In genomic region chr9:114472765-114473446, GRCh38 we compare ENCODE assay signal across 28 cellular contexts. TPM values are rescaled to one million over a fixed set of nuclear protein-coding genes. Genes with fewer than 3 reads are reported as not detected.
A peak's percentile ranks its signal among the peaks of the same experiment; 100 is the strongest.
DNase-seq lines count a peak whose midpoint lies in the region; ATAC-seq, FAIRE-seq and TF ChIP-seq lines count a peak whose summit lies in the region.
"Had no signal": no experiment of that assay in that cellular context is flagged by ENCODE, and none has a peak within 500 bp of the region (broad histone marks: within the 10 kb centered on the region; RNA-seq: fewer than 3 reads in every experiment).

No MANE protein-coding gene starts in this region.

- intact Hi-C loops in MCF 10A (cut with micrococcal nuclease) = no loop called here
- intact Hi-C loops in uterus (cut with DNase I; ENCODE audit: low total_unique reads) = no loop called here

- no peaks in the 10 kb centered on the region for H3K79me2 ChIP-seq in keratinocyte (ENCODE audit: control insufficient read depth, insufficient read depth, low read length)

- no peaks in the 10 kb centered on the region for H3K36me3 ChIP-seq in keratinocyte (ENCODE audit: control insufficient read depth in 2 of 2, extremely low read depth in 1 of 2, insufficient read depth in 2 of 2, low read length in 2 of 2)
- no peaks in the 10 kb centered on the region for H3K36me3 ChIP-seq in uterus
- H3K36me3 ChIP-seq: cardiac muscle cell, thoracic aorta had no signal

- CTCF ChIA-PET in MCF 10A (lab: Yijun Ruan, JAX) = interaction anchor here (0.5 to 1.6 kb wide), 6 partner anchors 12 to 481 kb away, joined by 3 to 7 read pairs (median 5); no protein-coding TSS in a partner anchor

- H3K4me3 Mint-ChIP-seq in MCF 10A (ENCODE audit: unreplicated experiment) = no peak overlapping the region
- H3K4me3 Mint-ChIP-seq: activated naive CD4-positive, alpha-beta T cell treated with anti-CD3 and anti-CD28 coated beads, Interleukin-2, amount 10 ng/mL, durations not matched to agents 7 days and 5 days; CD4-positive, alpha-beta memory T cell; effector memory CD8-positive, alpha-beta T cell; natural killer cell; stimulated activated naive CD8-positive, alpha-beta T cell treated with anti-CD3 and anti-CD28 coated beads, Interleukin-15, Interleukin-2, amounts not matched to agents 100 ng/mL and 50 ng/mL, for 24 hours had no signal

- H3K4me3 ChIP-seq in keratinocyte (ENCODE audit: control insufficient read depth in 2 of 3, extremely low read depth in 1 of 3, insufficient read depth in 2 of 3, low read depth in 1 of 3, low read length in 3 of 3) (no peak overlapping the region), uterus (no peak overlapping the region)
- H3K4me3 ChIP-seq: cardiac muscle cell, coronary artery, GM23248, thoracic aorta had no signal

- TF ChIP-seq CTCF in MCF 10A (IDR thresholded peaks at IDR 0.05; ENCODE audit: unreplicated experiment) = no peak
- no peak for TF ChIP-seq CTCF in keratinocyte (optimal IDR thresholded peaks at IDR 0.05 in 1 of 3, IDR thresholded peaks at IDR 0.05 in 1 of 3, conservative IDR thresholded peaks at IDR 0.05 in 1 of 3; ENCODE audit: extremely low read depth in 1 of 3, insufficient read depth in 2 of 3, low read length in 3 of 3)
- no peak for TF ChIP-seq CTCF in uterus (IDR thresholded peaks at IDR 0.05)

- peak; percentile 25 for DNase-seq in NCI-H82 (lab: John Stamatoyannopoulos, UW)
- DNase-seq in NCI-H82 treated with DMSO at 0.1 percent for 48 hours (lab: John Stamatoyannopoulos, UW; ENCODE audit: unreplicated experiment) = no peak
- peak; percentile 33 for DNase-seq in MCF 10A (ENCODE audit: unreplicated experiment)
- DNase-seq in keratinocyte (ENCODE audit: low read depth, low spot score) = peak; percentile 70
- DNase-seq in NCI-H1417 (lab: John Stamatoyannopoulos, UW) = no peak
- DNase-seq in uterus = no peak
- DNase-seq: activated naive CD4-positive, alpha-beta T cell treated with anti-CD3 and anti-CD28 coated beads, Interleukin-2, amount 10 ng/mL, durations not matched to agents 7 days and 5 days; AML-193; amygdala; CD4-positive, alpha-beta memory T cell; effector memory CD8-positive, alpha-beta T cell; GM23248; hippocampal formation; Kasumi-1; natural killer cell; NCI-H187 treated with DMSO at 0.1 percent for 48 hours; NCI-H226; occipital lobe had no signal

- POLR2A ChIA-PET in MCF 10A (lab: Yijun Ruan, JAX) = interaction anchor here (0.6 to 1.3 kb wide), 2 partner anchors 29 to 76 kb away, joined by 5 read pairs; no protein-coding TSS in a partner anchor

- no peak for TF ChIP-seq POLR2A in uterus (IDR thresholded peaks at IDR 0.05)

- no peaks in the 10 kb centered on the region for H3K36me3 Mint-ChIP-seq in MCF 10A (ENCODE audit: insufficient read depth, unreplicated experiment)
- H3K36me3 Mint-ChIP-seq: activated naive CD4-positive, alpha-beta T cell treated with anti-CD3 and anti-CD28 coated beads, Interleukin-2, amount 10 ng/mL, durations not matched to agents 7 days and 5 days; natural killer cell had no signal

- peaks cover 11% of the 10 kb centered on the region for H3K4me1 Mint-ChIP-seq in MCF 10A (ENCODE audit: insufficient read depth, unreplicated experiment)

- no peak overlapping the region for H2AFZ ChIP-seq in keratinocyte (ENCODE audit: control insufficient read depth, low read length)
- H2AFZ ChIP-seq: GM23248 had no signal

- dilution Hi-C loops in keratinocyte (cut with MboI; ENCODE audit: extremely low pct_ligation_motif_present, low sequenced_read_pairs) = no loop called here

- H3K27me3 ChIP-seq in keratinocyte (ENCODE audit: control insufficient read depth, extremely low read depth, insufficient read depth, low read length) (no peaks in the 10 kb centered on the region), uterus (no peaks in the 10 kb centered on the region)
- H3K27me3 ChIP-seq: cardiac muscle cell had no signal

- peak overlapping the region; percentile 74 for H3K27ac Mint-ChIP-seq in MCF 10A (ENCODE audit: low read depth, unreplicated experiment)
- H3K27ac Mint-ChIP-seq: activated naive CD4-positive, alpha-beta T cell treated with anti-CD3 and anti-CD28 coated beads, Interleukin-2, amount 10 ng/mL, durations not matched to agents 7 days and 5 days; CD4-positive, alpha-beta memory T cell; natural killer cell; stimulated activated naive CD8-positive, alpha-beta T cell treated with anti-CD3 and anti-CD28 coated beads, Interleukin-15, Interleukin-2, amounts not matched to agents 100 ng/mL and 50 ng/mL, for 24 hours had no signal

- H3K27ac ChIP-seq in keratinocyte (ENCODE audit: control insufficient read depth, insufficient read depth, low read length) (no peak overlapping the region), uterus (no peak overlapping the region)
- H3K27ac ChIP-seq: cardiac muscle cell, coronary artery, GM23248, thoracic aorta had no signal

- H3K9me3 ChIP-seq in keratinocyte (ENCODE audit: control insufficient read depth, low read depth, low read length) (no peaks in the 10 kb centered on the region), uterus (no peaks in the 10 kb centered on the region)
- H3K9me3 ChIP-seq: thoracic aorta had no signal

- peaks cover 2% of the 10 kb centered on the region for H3K9me1 ChIP-seq in keratinocyte (ENCODE audit: control insufficient read depth, extremely low read depth, insufficient read depth, low read length)

- H3K27me3 Mint-ChIP-seq in MCF 10A (ENCODE audit: insufficient read depth, unreplicated experiment) = no peaks in the 10 kb centered on the region
- H3K27me3 Mint-ChIP-seq: CD4-positive, alpha-beta memory T cell; stimulated activated naive CD8-positive, alpha-beta T cell treated with anti-CD3 and anti-CD28 coated beads, Interleukin-15, Interleukin-2, amounts not matched to agents 100 ng/mL and 50 ng/mL, for 24 hours had no signal

- peak; percentile 91 for FAIRE-seq in keratinocyte (lab: Jason Lieb, UNC)
- FAIRE-seq: A204.1, GM12892, HepG2 had no signal

- peaks cover 3% of the 10 kb centered on the region for H4K20me1 ChIP-seq in keratinocyte (ENCODE audit: control insufficient read depth, extremely low read depth, insufficient read depth, low read length)

- H3K4me2 ChIP-seq in keratinocyte (ENCODE audit: control insufficient read depth, extremely low read depth, insufficient read depth, low read depth, low read length) = peak overlapping the region; percentile 60

- ATAC-seq in GM21717 (IDR thresholded peaks at IDR 0.05; ENCODE audit: unreplicated experiment) = no peak
- no peak for ATAC-seq in GM21367 (IDR thresholded peaks at IDR 0.05; ENCODE audit: unreplicated experiment)
- ATAC-seq: effector memory CD8-positive, alpha-beta T cell; HepG2; natural killer cell; SK-N-SH treated with all-trans-retinoic acid at 6 μM for 48 hours had no signal

- H3K9me3 Mint-ChIP-seq in MCF 10A (ENCODE audit: unreplicated experiment) = no peaks in the 10 kb centered on the region
- H3K9me3 Mint-ChIP-seq: activated naive CD4-positive, alpha-beta T cell treated with anti-CD3 and anti-CD28 coated beads, Interleukin-2, amount 10 ng/mL, durations not matched to agents 7 days and 5 days; stimulated activated naive CD8-positive, alpha-beta T cell treated with anti-CD3 and anti-CD28 coated beads, Interleukin-15, Interleukin-2, amounts not matched to agents 100 ng/mL and 50 ng/mL, for 24 hours had no signal

- H3K9ac ChIP-seq in keratinocyte (ENCODE audit: control insufficient read depth, extremely low read depth, insufficient read depth, low read length) = no peak overlapping the region
- H3K9ac ChIP-seq: GM23248 had no signal

- H3K4me1 ChIP-seq in keratinocyte (ENCODE audit: control insufficient read depth, extremely low read depth, insufficient read depth, low read length) = peaks cover 15% of the 10 kb centered on the region
- H3K4me1 ChIP-seq in uterus = no peaks in the 10 kb centered on the region

- no TSS peak for BruUV-seq in MCF 10A (replicated peaks; lab: Mats Ljungman, UMichigan)

RNA-seq across cellular contexts. Expression of gene WHRN, which starts 32.4 kb away (rescaled TPM):
- total RNA-seq in MCF 10A (2022) (9.4 and 12.8 TPM in 2 replicates), uterus (10 to 100 TPM in 2 of 4 donors, 1 to 10 TPM in 2; 4.0 to 32.3 (median 20.2) TPM)
- 1.2 to 2.2 TPM (median 1.5 TPM) in 3 replicates for polyA plus RNA-seq in keratinocyte
- 3.4 TPM for polyA plus RNA-seq in keratinocyte (2011; ENCODE audit: low read depth)
- polyA plus RNA-seq in keratinocyte (2011; cell fraction: cytosol; rRNA removed) = 0.81 and 2.2 TPM in 2 replicates
- polyA plus RNA-seq in keratinocyte (2011; cell fraction: nucleus; rRNA removed) = 10.4 and 15.0 TPM in 2 replicates
- 2.2 and 6.7 TPM in 2 replicates for polyA plus RNA-seq in keratinocyte (2012; ENCODE audit: low replicate concordance)
- 1.5 to 2.4 TPM (median 1.9 TPM) in 3 replicates for polyA minus RNA-seq in keratinocyte
- 2.9 TPM for polyA minus RNA-seq in keratinocyte (2011; cell fraction: cytosol; rRNA and poly(A)+ RNA removed)
- polyA minus RNA-seq in keratinocyte (2011; cell fraction: nucleus; rRNA and poly(A)+ RNA removed) = 4.9 and 5.8 TPM in 2 replicates

Comparison
In these comparisons a context has a peak if more than half of its experiments do, and no peak if none do; other contexts are left out.
1. DNase-seq: peak in NCI-H82 (single experiment), MCF 10A (single experiment) and keratinocyte (single experiment); none in NCI-H82 treated with DMSO at 0.1 percent for 48 hours (single experiment), NCI-H1417 (0 of 3) and uterus (0 of 2).